ENCODE assay signal across 1 cellular context in the genomic region with DNA sequence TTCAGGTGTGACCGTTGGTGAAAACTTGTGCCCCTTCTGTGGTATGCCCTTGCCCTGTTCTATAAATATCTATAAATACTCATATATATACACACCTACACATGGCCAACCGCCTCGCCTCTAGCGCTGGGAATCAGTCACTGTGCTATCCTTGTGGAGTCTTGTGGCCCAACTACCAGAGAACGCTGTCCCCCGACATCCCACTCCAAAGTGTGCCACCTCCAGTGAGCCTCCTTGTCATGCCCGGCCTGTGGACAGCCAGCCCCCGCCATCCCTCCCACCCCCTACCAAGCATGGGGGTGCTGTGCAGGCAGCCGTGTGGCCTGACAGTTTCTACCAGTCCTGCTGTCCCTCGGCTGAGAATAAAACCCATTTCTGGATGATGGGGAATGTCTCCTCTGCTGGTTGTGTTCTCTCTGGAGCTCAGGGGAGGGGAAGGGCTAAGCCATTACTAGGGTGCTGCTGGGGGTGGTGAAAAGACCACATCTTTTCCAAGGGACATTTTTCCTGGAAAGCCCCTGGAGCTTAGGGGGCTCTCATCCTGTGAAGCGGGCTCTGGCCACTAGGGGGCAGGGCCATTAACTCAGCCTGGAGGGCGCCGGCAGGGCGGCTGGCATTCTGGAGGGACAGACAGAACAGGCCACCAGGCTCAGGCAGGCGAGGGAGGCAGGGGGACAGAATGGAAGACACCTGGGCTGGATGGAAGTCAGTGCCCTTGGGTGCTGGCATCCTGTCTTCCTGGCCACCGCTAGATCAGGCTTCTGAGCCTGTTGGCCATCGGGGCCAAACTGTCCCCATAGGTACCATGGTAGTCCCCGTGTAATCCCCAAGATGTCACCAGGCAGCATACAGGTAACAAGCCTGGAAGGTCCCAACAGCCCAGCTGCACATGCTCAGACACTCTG.
TF ChIP-seq lines count a peak whose summit lies in the region.

No MANE protein-coding gene starts in this region.

TF ChIP-seq in K562, 482 proteins besides CTCF, POLR2A, EP300 and RAD21 (continued from another document and continues in another):
- TF ChIP-seq, protein P1, sequence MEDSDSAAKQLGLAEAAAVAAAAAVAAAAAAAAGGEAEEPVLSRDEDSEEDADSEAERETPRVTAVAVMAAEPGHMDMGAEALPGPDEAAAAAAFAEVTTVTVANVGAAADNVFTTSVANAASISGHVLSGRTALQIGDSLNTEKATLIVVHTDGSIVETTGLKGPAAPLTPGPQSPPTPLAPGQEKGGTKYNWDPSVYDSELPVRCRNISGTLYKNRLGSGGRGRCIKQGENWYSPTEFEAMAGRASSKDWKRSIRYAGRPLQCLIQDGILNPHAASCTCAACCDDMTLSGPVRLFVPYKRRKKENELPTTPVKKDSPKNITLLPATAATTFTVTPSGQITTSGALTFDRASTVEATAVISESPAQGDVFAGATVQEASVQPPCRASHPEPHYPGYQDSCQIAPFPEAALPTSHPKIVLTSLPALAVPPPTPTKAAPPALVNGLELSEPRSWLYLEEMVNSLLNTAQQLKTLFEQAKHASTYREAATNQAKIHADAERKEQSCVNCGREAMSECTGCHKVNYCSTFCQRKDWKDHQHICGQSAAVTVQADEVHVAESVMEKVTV (CRISPR knock-in tag; IDR thresholded peaks at IDR 0.05) = peak; percentile 50
- peak; percentile 59; the same call in 1 of the 2 replicates for TF ChIP-seq ELF4 (CRISPR knock-in tag; IDR thresholded peaks at IDR 0.05)
- no peak for TF ChIP-seq ZNF263 (CRISPR knock-in tag; IDR thresholded peaks at IDR 0.05; ENCODE audit: borderline replicate concordance)
- peak; percentile 33; the same call in 1 of the 2 replicates for TF ChIP-seq BHLHE40 (IDR thresholded peaks at IDR 0.05; ENCODE audit: low read length)
- TF ChIP-seq RFX1 (IDR thresholded peaks at IDR 0.05) = no peak
- TF ChIP-seq JUNB (CRISPR knock-in tag; conservative IDR thresholded peaks at IDR 0.05) = 0 out of 2 replicates have a peak, but pooled peaks have one; percentile 7
- TF ChIP-seq, protein P2, sequence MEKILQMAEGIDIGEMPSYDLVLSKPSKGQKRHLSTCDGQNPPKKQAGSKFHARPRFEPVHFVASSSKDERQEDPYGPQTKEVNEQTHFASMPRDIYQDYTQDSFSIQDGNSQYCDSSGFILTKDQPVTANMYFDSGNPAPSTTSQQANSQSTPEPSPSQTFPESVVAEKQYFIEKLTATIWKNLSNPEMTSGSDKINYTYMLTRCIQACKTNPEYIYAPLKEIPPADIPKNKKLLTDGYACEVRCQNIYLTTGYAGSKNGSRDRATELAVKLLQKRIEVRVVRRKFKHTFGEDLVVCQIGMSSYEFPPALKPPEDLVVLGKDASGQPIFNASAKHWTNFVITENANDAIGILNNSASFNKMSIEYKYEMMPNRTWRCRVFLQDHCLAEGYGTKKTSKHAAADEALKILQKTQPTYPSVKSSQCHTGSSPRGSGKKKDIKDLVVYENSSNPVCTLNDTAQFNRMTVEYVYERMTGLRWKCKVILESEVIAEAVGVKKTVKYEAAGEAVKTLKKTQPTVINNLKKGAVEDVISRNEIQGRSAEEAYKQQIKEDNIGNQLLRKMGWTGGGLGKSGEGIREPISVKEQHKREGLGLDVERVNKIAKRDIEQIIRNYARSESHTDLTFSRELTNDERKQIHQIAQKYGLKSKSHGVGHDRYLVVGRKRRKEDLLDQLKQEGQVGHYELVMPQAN (IDR thresholded peaks at IDR 0.05; ENCODE audit: borderline replicate concordance) = no peak
- TF ChIP-seq, protein P3, sequence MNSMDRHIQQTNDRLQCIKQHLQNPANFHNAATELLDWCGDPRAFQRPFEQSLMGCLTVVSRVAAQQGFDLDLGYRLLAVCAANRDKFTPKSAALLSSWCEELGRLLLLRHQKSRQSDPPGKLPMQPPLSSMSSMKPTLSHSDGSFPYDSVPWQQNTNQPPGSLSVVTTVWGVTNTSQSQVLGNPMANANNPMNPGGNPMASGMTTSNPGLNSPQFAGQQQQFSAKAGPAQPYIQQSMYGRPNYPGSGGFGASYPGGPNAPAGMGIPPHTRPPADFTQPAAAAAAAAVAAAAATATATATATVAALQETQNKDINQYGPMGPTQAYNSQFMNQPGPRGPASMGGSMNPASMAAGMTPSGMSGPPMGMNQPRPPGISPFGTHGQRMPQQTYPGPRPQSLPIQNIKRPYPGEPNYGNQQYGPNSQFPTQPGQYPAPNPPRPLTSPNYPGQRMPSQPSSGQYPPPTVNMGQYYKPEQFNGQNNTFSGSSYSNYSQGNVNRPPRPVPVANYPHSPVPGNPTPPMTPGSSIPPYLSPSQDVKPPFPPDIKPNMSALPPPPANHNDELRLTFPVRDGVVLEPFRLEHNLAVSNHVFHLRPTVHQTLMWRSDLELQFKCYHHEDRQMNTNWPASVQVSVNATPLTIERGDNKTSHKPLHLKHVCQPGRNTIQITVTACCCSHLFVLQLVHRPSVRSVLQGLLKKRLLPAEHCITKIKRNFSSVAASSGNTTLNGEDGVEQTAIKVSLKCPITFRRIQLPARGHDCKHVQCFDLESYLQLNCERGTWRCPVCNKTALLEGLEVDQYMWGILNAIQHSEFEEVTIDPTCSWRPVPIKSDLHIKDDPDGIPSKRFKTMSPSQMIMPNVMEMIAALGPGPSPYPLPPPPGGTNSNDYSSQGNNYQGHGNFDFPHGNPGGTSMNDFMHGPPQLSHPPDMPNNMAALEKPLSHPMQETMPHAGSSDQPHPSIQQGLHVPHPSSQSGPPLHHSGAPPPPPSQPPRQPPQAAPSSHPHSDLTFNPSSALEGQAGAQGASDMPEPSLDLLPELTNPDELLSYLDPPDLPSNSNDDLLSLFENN (IDR thresholded peaks at IDR 0.05; ENCODE audit: low read depth in 2 of 2, low read length in 2 of 2) = 0 out of 4 replicates have a peak, but pooled peaks of 1 of the 2 experiments have one; percentile 53
- TF ChIP-seq ZNF212 (CRISPR knock-in tag; IDR thresholded peaks at IDR 0.05) = peak; percentile 25; the same call in 1 of the 2 replicates
- TF ChIP-seq, protein P4, sequence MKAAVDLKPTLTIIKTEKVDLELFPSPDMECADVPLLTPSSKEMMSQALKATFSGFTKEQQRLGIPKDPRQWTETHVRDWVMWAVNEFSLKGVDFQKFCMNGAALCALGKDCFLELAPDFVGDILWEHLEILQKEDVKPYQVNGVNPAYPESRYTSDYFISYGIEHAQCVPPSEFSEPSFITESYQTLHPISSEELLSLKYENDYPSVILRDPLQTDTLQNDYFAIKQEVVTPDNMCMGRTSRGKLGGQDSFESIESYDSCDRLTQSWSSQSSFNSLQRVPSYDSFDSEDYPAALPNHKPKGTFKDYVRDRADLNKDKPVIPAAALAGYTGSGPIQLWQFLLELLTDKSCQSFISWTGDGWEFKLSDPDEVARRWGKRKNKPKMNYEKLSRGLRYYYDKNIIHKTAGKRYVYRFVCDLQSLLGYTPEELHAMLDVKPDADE (conservative IDR thresholded peaks at IDR 0.05; ENCODE audit: control insufficient read depth, low read depth, low read length) = no peak
- TF ChIP-seq MTA1 (IDR thresholded peaks at IDR 0.05; ENCODE audit: borderline replicate concordance) = peak; percentile 60; the same call in 1 of the 2 replicates
- TF ChIP-seq, protein P5, sequence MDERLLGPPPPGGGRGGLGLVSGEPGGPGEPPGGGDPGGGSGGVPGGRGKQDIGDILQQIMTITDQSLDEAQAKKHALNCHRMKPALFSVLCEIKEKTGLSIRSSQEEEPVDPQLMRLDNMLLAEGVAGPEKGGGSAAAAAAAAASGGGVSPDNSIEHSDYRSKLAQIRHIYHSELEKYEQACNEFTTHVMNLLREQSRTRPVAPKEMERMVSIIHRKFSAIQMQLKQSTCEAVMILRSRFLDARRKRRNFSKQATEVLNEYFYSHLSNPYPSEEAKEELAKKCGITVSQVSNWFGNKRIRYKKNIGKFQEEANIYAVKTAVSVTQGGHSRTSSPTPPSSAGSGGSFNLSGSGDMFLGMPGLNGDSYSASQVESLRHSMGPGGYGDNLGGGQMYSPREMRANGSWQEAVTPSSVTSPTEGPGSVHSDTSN (CRISPR knock-in tag; IDR thresholded peaks at IDR 0.05; ENCODE audit: low read depth) = no peak
- TF ChIP-seq, protein P5 (tag; conservative IDR thresholded peaks at IDR 0.05; ENCODE audit: low read depth) = no peak
- TF ChIP-seq CREM (IDR thresholded peaks at IDR 0.05; ENCODE audit: low read depth) = no peak
- TF ChIP-seq CHD2 (IDR thresholded peaks at IDR 0.05; ENCODE audit: low read depth, low read length) = 0 out of 2 replicates have a peak, but pooled peaks have one; percentile 26
- TF ChIP-seq CBX5 (IDR thresholded peaks at IDR 0.05; ENCODE audit: borderline replicate concordance, low read depth) = no peak
- peak; percentile 70 for TF ChIP-seq SMAD4 (CRISPR knock-in tag; conservative IDR thresholded peaks at IDR 0.05)
- TF ChIP-seq, protein P6, sequence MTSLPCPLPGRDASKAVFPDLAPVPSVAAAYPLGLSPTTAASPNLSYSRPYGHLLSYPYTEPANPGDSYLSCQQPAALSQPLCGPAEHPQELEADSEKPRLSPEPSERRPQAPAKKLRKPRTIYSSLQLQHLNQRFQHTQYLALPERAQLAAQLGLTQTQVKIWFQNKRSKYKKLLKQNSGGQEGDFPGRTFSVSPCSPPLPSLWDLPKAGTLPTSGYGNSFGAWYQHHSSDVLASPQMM (CRISPR knock-in tag; IDR thresholded peaks at IDR 0.05) = no peak
- TF ChIP-seq KLF6 (CRISPR knock-in tag; IDR thresholded peaks at IDR 0.05; ENCODE audit: borderline replicate concordance) = no peak
- TF ChIP-seq MYC (IDR thresholded peaks at IDR 0.05; ENCODE audit: low read depth, low read length) = peak; percentile 57
- TF ChIP-seq MYC (CRISPR knock-in tag; IDR thresholded peaks at IDR 0.05; ENCODE audit: borderline replicate concordance, low read depth) = no peak
- peak; percentile 45 to 64; a peak in 3 of 4 replicates for TF ChIP-seq NRF1 (conservative IDR thresholded peaks at IDR 0.05 in 1 of 2, IDR thresholded peaks at IDR 0.05 in 1 of 2)
- no peak for TF ChIP-seq ZNF717 (CRISPR knock-in tag; IDR thresholded peaks at IDR 0.05)
- 0 out of 2 replicates have a peak, but pooled peaks have one; percentile 6 for TF ChIP-seq NFXL1 (CRISPR knock-in tag; IDR thresholded peaks at IDR 0.05)
- TF ChIP-seq COPS2 (conservative IDR thresholded peaks at IDR 0.05) = no peak
- 0 out of 2 replicates have a peak, but pooled peaks have one; percentile 3 for TF ChIP-seq ETV1 (tag; conservative IDR thresholded peaks at IDR 0.05; ENCODE audit: low read depth)
- TF ChIP-seq ZC3H11A (IDR thresholded peaks at IDR 0.05; ENCODE audit: low read depth, low read length) = peak; percentile 90; the same call in 1 of the 2 replicates
- TF ChIP-seq, protein P7, sequence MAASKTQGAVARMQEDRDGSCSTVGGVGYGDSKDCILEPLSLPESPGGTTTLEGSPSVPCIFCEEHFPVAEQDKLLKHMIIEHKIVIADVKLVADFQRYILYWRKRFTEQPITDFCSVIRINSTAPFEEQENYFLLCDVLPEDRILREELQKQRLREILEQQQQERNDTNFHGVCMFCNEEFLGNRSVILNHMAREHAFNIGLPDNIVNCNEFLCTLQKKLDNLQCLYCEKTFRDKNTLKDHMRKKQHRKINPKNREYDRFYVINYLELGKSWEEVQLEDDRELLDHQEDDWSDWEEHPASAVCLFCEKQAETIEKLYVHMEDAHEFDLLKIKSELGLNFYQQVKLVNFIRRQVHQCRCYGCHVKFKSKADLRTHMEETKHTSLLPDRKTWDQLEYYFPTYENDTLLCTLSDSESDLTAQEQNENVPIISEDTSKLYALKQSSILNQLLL (CRISPR knock-in tag; IDR thresholded peaks at IDR 0.05; ENCODE audit: borderline replicate concordance) = no peak
- no peak for TF ChIP-seq RB1 (IDR thresholded peaks at IDR 0.05; ENCODE audit: low read depth)
- peak in 1 of 3 experiments; percentile 68 for TF ChIP-seq YY1 (IDR thresholded peaks at IDR 0.05; ENCODE audit: borderline replicate concordance in 1 of 3, control insufficient read depth in 1 of 3, extremely low read depth in 1 of 3, insufficient read depth in 3 of 3, insufficient read length in 1 of 3, insufficient replicate concordance in 2 of 3, low read depth in 1 of 3, low read length in 2 of 3)
- TF ChIP-seq SMARCA5 (IDR thresholded peaks at IDR 0.05) = 0 out of 2 replicates have a peak, but pooled peaks have one; percentile 27
- TF ChIP-seq GABPA (tag; conservative IDR thresholded peaks at IDR 0.05; ENCODE audit: low read depth) = no peak
- peak; percentile 71 for TF ChIP-seq SUPT5H (IDR thresholded peaks at IDR 0.05)
- TF ChIP-seq, protein P8, sequence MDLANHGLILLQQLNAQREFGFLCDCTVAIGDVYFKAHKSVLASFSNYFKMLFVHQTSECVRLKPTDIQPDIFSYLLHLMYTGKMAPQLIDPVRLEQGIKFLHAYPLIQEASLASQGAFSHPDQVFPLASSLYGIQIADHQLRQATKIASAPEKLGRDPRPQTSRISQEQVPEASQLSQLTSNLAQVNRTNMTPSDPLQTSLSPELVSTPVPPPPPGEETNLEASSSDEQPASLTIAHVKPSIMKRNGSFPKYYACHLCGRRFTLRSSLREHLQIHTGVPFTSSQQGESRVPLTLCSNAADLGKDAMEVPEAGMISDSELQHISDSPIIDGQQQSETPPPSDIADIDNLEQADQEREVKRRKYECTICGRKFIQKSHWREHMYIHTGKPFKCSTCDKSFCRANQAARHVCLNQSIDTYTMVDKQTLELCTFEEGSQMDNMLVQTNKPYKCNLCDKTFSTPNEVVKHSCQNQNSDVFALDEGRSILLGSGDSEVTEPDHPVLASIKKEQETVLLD (IDR thresholded peaks at IDR 0.05) = peak; percentile 66; the same call in 1 of the 2 replicates
- TF ChIP-seq, protein P9, sequence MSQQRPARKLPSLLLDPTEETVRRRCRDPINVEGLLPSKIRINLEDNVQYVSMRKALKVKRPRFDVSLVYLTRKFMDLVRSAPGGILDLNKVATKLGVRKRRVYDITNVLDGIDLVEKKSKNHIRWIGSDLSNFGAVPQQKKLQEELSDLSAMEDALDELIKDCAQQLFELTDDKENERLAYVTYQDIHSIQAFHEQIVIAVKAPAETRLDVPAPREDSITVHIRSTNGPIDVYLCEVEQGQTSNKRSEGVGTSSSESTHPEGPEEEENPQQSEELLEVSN (IDR thresholded peaks at IDR 0.05; ENCODE audit: borderline replicate concordance in 1 of 2, extremely low read depth in 1 of 2, insufficient read depth in 1 of 2, insufficient read length in 1 of 2, low read depth in 1 of 2, low read length in 1 of 2, poor library complexity in 1 of 2, severe bottlenecking in 1 of 2) = peak; percentile 23 to 58
- 0 out of 2 replicates have a peak, but pooled peaks have one; percentile 10 for TF ChIP-seq TCF7L2 (IDR thresholded peaks at IDR 0.05; ENCODE audit: low read depth, low read length)
- TF ChIP-seq, protein P10, sequence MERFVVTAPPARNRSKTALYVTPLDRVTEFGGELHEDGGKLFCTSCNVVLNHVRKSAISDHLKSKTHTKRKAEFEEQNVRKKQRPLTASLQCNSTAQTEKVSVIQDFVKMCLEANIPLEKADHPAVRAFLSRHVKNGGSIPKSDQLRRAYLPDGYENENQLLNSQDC (CRISPR knock-in tag; IDR thresholded peaks at IDR 0.05) = no peak
- TF ChIP-seq ZNF778 (CRISPR knock-in tag; IDR thresholded peaks at IDR 0.05) = 0 out of 2 replicates have a peak, but pooled peaks have one; percentile 83
- peak in 1 of 2 experiments; percentile 32; a peak in 1 of 4 replicates for TF ChIP-seq HDAC1 (IDR thresholded peaks at IDR 0.05)
- peak; percentile 22; the same call in 1 of the 2 replicates for TF ChIP-seq HDAC2 (IDR thresholded peaks at IDR 0.05)
